ENCODE assay signal across 14 cellular contexts in the genomic region with DNA sequence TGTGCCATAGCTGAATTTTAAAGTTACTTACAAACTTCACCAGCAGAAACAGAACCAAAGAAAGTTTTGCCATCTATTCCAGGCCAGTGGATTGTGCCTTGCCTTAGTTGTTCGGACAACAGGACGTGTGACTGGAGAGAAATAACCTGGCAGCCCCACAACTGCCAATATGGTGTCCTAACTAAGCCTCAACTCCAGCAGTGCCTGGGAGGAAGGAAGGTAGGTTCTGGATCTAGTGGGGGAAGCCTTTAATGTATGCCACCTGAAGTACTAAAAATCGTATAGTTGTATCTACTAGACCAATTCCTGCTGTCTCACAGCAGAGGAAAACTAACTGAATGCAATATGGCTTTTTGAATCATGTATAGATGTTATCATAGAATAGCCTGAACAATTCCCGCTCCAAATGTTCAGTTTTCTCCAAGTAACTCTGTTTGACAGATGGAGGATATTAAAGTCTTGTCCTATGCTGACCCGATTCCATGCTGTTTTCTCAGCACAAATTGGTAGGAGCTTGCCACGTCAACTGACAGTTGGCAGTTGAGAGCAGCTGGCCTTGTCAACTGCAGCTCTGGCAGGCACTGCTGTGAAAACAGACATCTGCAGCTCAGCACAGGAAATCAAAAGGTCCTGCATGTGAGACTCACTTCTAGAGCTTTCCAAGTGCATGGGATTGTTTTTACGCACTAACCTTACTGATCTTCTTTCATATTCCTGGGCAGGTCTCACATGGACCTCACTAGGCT.
DNase-seq lines count a peak whose midpoint lies in the region; ATAC-seq and TF ChIP-seq lines count a peak whose summit lies in the region.
"Had no signal": no experiment of that assay in that cellular context is flagged by ENCODE, and none has a peak within 500 bp of the region (broad histone marks: within the 10 kb centered on the region; RNA-seq: fewer than 3 reads in every experiment).

No MANE protein-coding gene starts in this region.

- H3K36me3 ChIP-seq in DOHH2 (ENCODE audit: control insufficient read depth, low read length) (no peaks in the 10 kb centered on the region), body of pancreas (replicated peaks in 1 of 2; ENCODE audit: insufficient read depth in 1 of 2, low read depth in 2 of 2) (no peaks in the 10 kb centered on the region), tibial nerve (peaks cover 0 to 59% (median 0%) of the 10 kb centered on the region in 3 donors)

- DNase-seq in NCI-H1694 (lab: John Stamatoyannopoulos, UW) (peak; percentile 97), body of pancreas (peak; percentile 67 to 86 (median 81)), retina (peak; percentile 67), tibial nerve (ENCODE audit: low spot score in 2 of 2) (no peak), nephron progenitor cell (no peak)
- no peak for DNase-seq in activated CD8-positive, alpha-beta T cell treated with anti-CD3 and anti-CD28 coated beads for 36 hours
- DNase-seq: activated naive CD8-positive, alpha-beta T cell treated with anti-CD3 and anti-CD28 coated beads for 36 hours; CD4-positive, CD25-positive, alpha-beta regulatory T cell; IMR-90; NCI-H1417 treated with DMSO at 0.1 percent for 48 hours; stimulated activated CD4-positive, alpha-beta T cell treated with anti-CD3 and anti-CD28 coated beads, Interleukin-4, amount 100 ng/mL, for 4 hours had no signal

- no peak overlapping the region for H3K27ac ChIP-seq in DOHH2 (ENCODE audit: low read depth, low read length)
- peak overlapping the region; percentile 19 to 56 (median 40) for H3K27ac ChIP-seq in body of pancreas
- H3K27ac ChIP-seq in tibial nerve = no peak overlapping the region

- no peaks in the 10 kb centered on the region for H3K27me3 Mint-ChIP-seq in activated CD8-positive, alpha-beta T cell treated with anti-CD3 and anti-CD28 coated beads for 36 hours
- no peaks in the 10 kb centered on the region for H3K27me3 Mint-ChIP-seq in nephron progenitor cell (ENCODE audit: low read depth, poor library complexity)
- H3K27me3 Mint-ChIP-seq: central memory CD8-positive, alpha-beta T cell had no signal

- H3K27me3 ChIP-seq in DOHH2 (ENCODE audit: control insufficient read depth, low read length) (no peaks in the 10 kb centered on the region), body of pancreas (no peaks in the 10 kb centered on the region), tibial nerve (no peaks in the 10 kb centered on the region)

- no peak overlapping the region for H3K4me3 ChIP-seq in DOHH2 (ENCODE audit: low read length)
- no peak overlapping the region for H3K4me3 ChIP-seq in body of pancreas
- H3K4me3 ChIP-seq in tibial nerve = no peak overlapping the region

- CTCF ChIA-PET in activated CD8-positive, alpha-beta T cell treated with anti-CD3 and anti-CD28 coated beads for 36 hours (lab: Charles Lee) = no interaction called here

- POLR2A ChIA-PET in activated CD8-positive, alpha-beta T cell treated with anti-CD3 and anti-CD28 coated beads for 36 hours (lab: Charles Lee) = no interaction called here

- TF ChIP-seq POLR2A in body of pancreas (IDR thresholded peaks at IDR 0.05) (no peak), tibial nerve (IDR thresholded peaks at IDR 0.05) (no peak)

- H3K4me1 Mint-ChIP-seq in activated CD8-positive, alpha-beta T cell treated with anti-CD3 and anti-CD28 coated beads for 36 hours (ENCODE audit: low read depth) = no peaks in the 10 kb centered on the region
- no peaks in the 10 kb centered on the region for H3K4me1 Mint-ChIP-seq in nephron progenitor cell
- H3K4me1 Mint-ChIP-seq: activated naive CD8-positive, alpha-beta T cell treated with anti-CD3 and anti-CD28 coated beads for 36 hours; CD4-positive, CD25-positive, alpha-beta regulatory T cell; central memory CD8-positive, alpha-beta T cell; stimulated activated effector memory CD8-positive, alpha-beta T cell treated with anti-CD3 and anti-CD28 coated beads, Interleukin-12 subunit alpha, Interleukin-12 subunit beta, amount 100 ng/mL, for 72 hours had no signal

- H3K4me2 ChIP-seq in DOHH2 (ENCODE audit: low read length) = peak overlapping the region; percentile 18

- H4K20me1 ChIP-seq in DOHH2 (ENCODE audit: control insufficient read depth, insufficient read depth, low read depth, low read length) = no peaks in the 10 kb centered on the region

- H3K4me1 ChIP-seq in DOHH2 (ENCODE audit: control insufficient read depth, low read length) (peaks cover 14% of the 10 kb centered on the region), body of pancreas (peaks cover 14% of the 10 kb centered on the region), tibial nerve (no peaks in the 10 kb centered on the region)

- ATAC-seq in body of pancreas = peak; percentile 93
- no peak for ATAC-seq in activated CD8-positive, alpha-beta T cell treated with anti-CD3 and anti-CD28 coated beads for 36 hours
- ATAC-seq: stimulated activated effector memory CD8-positive, alpha-beta T cell treated with anti-CD3 and anti-CD28 coated beads, Interleukin-12 subunit alpha, Interleukin-12 subunit beta, amount 100 ng/mL, for 72 hours had no signal

- H3K9me2 ChIP-seq in DOHH2 (replicated peaks; ENCODE audit: control insufficient read depth, low read length) = no peaks in the 10 kb centered on the region

- H3F3A ChIP-seq in DOHH2 (ENCODE audit: control insufficient read depth, insufficient read depth) = no peaks in the 10 kb centered on the region

- intact Hi-C loops in body of pancreas (cut with DNase I) = no loop called here
- intact Hi-C loops in activated CD8-positive, alpha-beta T cell treated with anti-CD3 and anti-CD28 coated beads for 36 hours (cut with micrococcal nuclease) = no loop called here

- H3K27ac Mint-ChIP-seq in activated CD8-positive, alpha-beta T cell treated with anti-CD3 and anti-CD28 coated beads for 36 hours = no peak overlapping the region
- no peak overlapping the region for H3K27ac Mint-ChIP-seq in nephron progenitor cell
- H3K27ac Mint-ChIP-seq: activated naive CD8-positive, alpha-beta T cell treated with anti-CD3 and anti-CD28 coated beads for 36 hours; CD4-positive, CD25-positive, alpha-beta regulatory T cell; stimulated activated effector memory CD8-positive, alpha-beta T cell treated with anti-CD3 and anti-CD28 coated beads, Interleukin-12 subunit alpha, Interleukin-12 subunit beta, amount 100 ng/mL, for 72 hours had no signal

- H3K9me3 ChIP-seq in DOHH2 (ENCODE audit: control insufficient read depth, insufficient read depth, low read length) = no peaks in the 10 kb centered on the region
- H3K9me3 ChIP-seq in body of pancreas = no peaks in the 10 kb centered on the region
- H3K9me3 ChIP-seq in tibial nerve = peaks cover 0 to 18% (median 1%) of the 10 kb centered on the region in 4 donors

- no peaks in the 10 kb centered on the region for H3K79me2 ChIP-seq in DOHH2 (ENCODE audit: control insufficient read depth, low read length)

- TF ChIP-seq CTCF in DOHH2 (IDR thresholded peaks at IDR 0.05; ENCODE audit: low read depth, low read length, poor library complexity, severe bottlenecking) = no peak
- TF ChIP-seq CTCF in body of pancreas (IDR thresholded peaks at IDR 0.05) = no peak
- no peak for TF ChIP-seq CTCF in tibial nerve (IDR thresholded peaks at IDR 0.05)
- TF ChIP-seq CTCF in activated CD8-positive, alpha-beta T cell treated with anti-CD3 and anti-CD28 coated beads for 36 hours (IDR thresholded peaks at IDR 0.05) = no peak
- TF ChIP-seq CTCF in nephron progenitor cell (IDR thresholded peaks at IDR 0.05) = no peak

- no peak overlapping the region for H3K4me3 Mint-ChIP-seq in activated CD8-positive, alpha-beta T cell treated with anti-CD3 and anti-CD28 coated beads for 36 hours
- H3K4me3 Mint-ChIP-seq in nephron progenitor cell = no peak overlapping the region
- H3K4me3 Mint-ChIP-seq: activated naive CD8-positive, alpha-beta T cell treated with anti-CD3 and anti-CD28 coated beads for 36 hours; CD4-positive, CD25-positive, alpha-beta regulatory T cell; central memory CD8-positive, alpha-beta T cell; stimulated activated effector memory CD8-positive, alpha-beta T cell treated with anti-CD3 and anti-CD28 coated beads, Interleukin-12 subunit alpha, Interleukin-12 subunit beta, amount 100 ng/mL, for 72 hours had no signal

- H3K9me3 Mint-ChIP-seq in activated CD8-positive, alpha-beta T cell treated with anti-CD3 and anti-CD28 coated beads for 36 hours = peaks cover 6% of the 10 kb centered on the region
- peaks cover 21% of the 10 kb centered on the region for H3K9me3 Mint-ChIP-seq in nephron progenitor cell

- 49 to 54% methylated on average over 7 of the region's 7 CpGs for WGBS in body of pancreas, 2 donors
- 75 to 80% methylated on average over 7 of the region's 7 CpGs for WGBS in tibial nerve, 2 donors

- TF ChIP-seq EP300 in tibial nerve (IDR thresholded peaks at IDR 0.05) = no peak

- no peaks in the 10 kb centered on the region for H3K36me3 Mint-ChIP-seq in activated CD8-positive, alpha-beta T cell treated with anti-CD3 and anti-CD28 coated beads for 36 hours (ENCODE audit: low read depth)
- no peaks in the 10 kb centered on the region for H3K36me3 Mint-ChIP-seq in nephron progenitor cell (ENCODE audit: low read depth)
- H3K36me3 Mint-ChIP-seq: activated naive CD8-positive, alpha-beta T cell treated with anti-CD3 and anti-CD28 coated beads for 36 hours; CD4-positive, CD25-positive, alpha-beta regulatory T cell; stimulated activated effector memory CD8-positive, alpha-beta T cell treated with anti-CD3 and anti-CD28 coated beads, Interleukin-12 subunit alpha, Interleukin-12 subunit beta, amount 100 ng/mL, for 72 hours had no signal

Comparison
In these comparisons a context has a peak if more than half of its experiments do, and no peak if none do; other contexts are left out.
1. H3K27ac ChIP-seq: peak in body of pancreas (4 of 4); none in DOHH2 (single experiment) and tibial nerve (0 of 4).
2. DNase-seq: peak in NCI-H1694 (single experiment), body of pancreas (4 of 4) and retina (single experiment); none in tibial nerve (0 of 2), activated CD8-positive, alpha-beta T cell treated with anti-CD3 and anti-CD28 coated beads for 36 hours (single experiment) and nephron progenitor cell (single experiment).